In genomic region chr15:69452702-69453513, GRCh38 we compare ENCODE assay signal across 8 cellular contexts. TPM values are rescaled to one million over a fixed set of nuclear protein-coding genes. Genes with fewer than 3 reads are reported as not detected.
A peak's percentile ranks its signal among the peaks of the same experiment; 100 is the strongest.
DNase-seq lines count a peak whose midpoint lies in the region; ATAC-seq and TF ChIP-seq lines count a peak whose summit lies in the region.

TSS of gene RPLP1 (plus strand) at chr15:69452818. CDS start at chr15:69452949, 131 bp downstream.

- DNase-seq in Daoy (ENCODE audit: low read depth) (peak; percentile 93), Karpas-422 (peak; percentile 98), RWPE1 (ENCODE audit: low spot score) (peak; percentile 97), fibroblast of peridontal ligament (ENCODE audit: extremely low read depth) (peak; percentile 96)
- DNase-seq in activated T-helper 9 cell treated with anti-CD3 and anti-CD28 coated beads, Interleukin-2, amount 50 U/mL, for 16 hours (ENCODE audit: low read depth): peak; percentile 95
- DNase-seq in natural killer cell treated with Interleukin-12 subunit alpha and Interleukin-12 subunit beta and Interleukin-15 and Interleukin-18, amount 100 ng/mL, for 72 hours (ENCODE audit: low spot score): peak; percentile 95
- peak; percentile 95 for DNase-seq in stimulated activated naive CD8-positive, alpha-beta T cell treated with anti-CD3 and anti-CD28 coated beads, Interleukin-15, Interleukin-2, amounts not matched to agents 100 U/mL and 50 U/mL, for 24 hours

- H3K4me2 ChIP-seq in Karpas-422 (ENCODE audit: low read depth, low read length, poor library complexity, severe bottlenecking): peak within 1 kb of the TSS; percentile 98

- H3K9me2 ChIP-seq in Karpas-422 (replicated peaks; ENCODE audit: insufficient read depth, low read length): no peaks in the 10 kb centered on the region

- H3K27ac ChIP-seq in Karpas-422 (ENCODE audit: low read length) (peak within 1 kb of the TSS; percentile 83), RWPE1 (peak within 1 kb of the TSS; percentile 98)

- H3K27me3 ChIP-seq in Karpas-422 (ENCODE audit: low read length): no peaks in the 10 kb centered on the region

- no peak for TF ChIP-seq CTCF in RWPE1 (conservative IDR thresholded peaks at IDR 0.05; ENCODE audit: low read depth)

- POLR2A ChIA-PET in RWPE1 (lab: Yijun Ruan, JAX; ENCODE audit: low non-redundant PET): interaction anchor here (0.6 to 3.4 kb wide), 3 partner anchors 10 to 397 kb away, joined by 3 to 21 read pairs (median 5); partner anchors contain the start of gene KIF23

- peaks cover 42% of the 10 kb centered on the region for H3K4me1 ChIP-seq in Karpas-422 (ENCODE audit: low read length)

- H3K4me3 ChIP-seq in Karpas-422 (ENCODE audit: low read length): peak within 1 kb of the TSS; percentile 97

- H3K9ac ChIP-seq in Karpas-422 (ENCODE audit: low read length): peak within 1 kb of the TSS; percentile 97

- no peaks in the 10 kb centered on the region for H3K9me3 Mint-ChIP-seq in natural killer cell treated with Interleukin-12 subunit alpha and Interleukin-12 subunit beta and Interleukin-15 and Interleukin-18, amount 100 ng/mL, for 72 hours

- H3K36me3 ChIP-seq in Karpas-422 (ENCODE audit: insufficient read depth, low read length): peaks cover 38% of the 10 kb centered on the region

- peak within 1 kb of the TSS; percentile 98 for H3K4me3 Mint-ChIP-seq in natural killer cell treated with Interleukin-12 subunit alpha and Interleukin-12 subunit beta and Interleukin-15 and Interleukin-18, amount 100 ng/mL, for 72 hours

- H3K27ac Mint-ChIP-seq in natural killer cell treated with Interleukin-12 subunit alpha and Interleukin-12 subunit beta and Interleukin-15 and Interleukin-18, amount 100 ng/mL, for 72 hours: peak within 1 kb of the TSS; percentile 97 to 100

- H3K4me1 Mint-ChIP-seq in natural killer cell treated with Interleukin-12 subunit alpha and Interleukin-12 subunit beta and Interleukin-15 and Interleukin-18, amount 100 ng/mL, for 72 hours (ENCODE audit: low read depth in 2 of 2): peaks cover 37 to 43% of the 10 kb centered on the region in 2 donors

- H3K27me3 Mint-ChIP-seq in natural killer cell treated with Interleukin-12 subunit alpha and Interleukin-12 subunit beta and Interleukin-15 and Interleukin-18, amount 100 ng/mL, for 72 hours: no peaks in the 10 kb centered on the region

- peak; percentile 74 for ATAC-seq in GM21825 (IDR thresholded peaks at IDR 0.05; ENCODE audit: unreplicated experiment)
- ATAC-seq in natural killer cell treated with Interleukin-12 subunit alpha and Interleukin-12 subunit beta and Interleukin-15 and Interleukin-18, amount 100 ng/mL, for 72 hours: peak; percentile 94 to 97
- ATAC-seq in stimulated activated naive CD8-positive, alpha-beta T cell treated with anti-CD3 and anti-CD28 coated beads, Interleukin-15, Interleukin-2, amounts not matched to agents 100 U/mL and 50 U/mL, for 24 hours: peak; percentile 88

- CTCF ChIA-PET in RWPE1 (lab: Yijun Ruan, JAX): interaction anchor here (1.0 kb wide), 1 partner anchor 10 kb away, joined by 5 read pairs; no protein-coding TSS in a partner anchor

- peaks cover 43% of the 10 kb centered on the region for H4K20me1 ChIP-seq in Karpas-422 (ENCODE audit: insufficient read depth, low read depth, low read length)

- H3K36me3 Mint-ChIP-seq in natural killer cell treated with Interleukin-12 subunit alpha and Interleukin-12 subunit beta and Interleukin-15 and Interleukin-18, amount 100 ng/mL, for 72 hours: peaks cover 35% of the 10 kb centered on the region

- peak within 1 kb of the TSS; percentile 46 for H2AFZ ChIP-seq in Karpas-422 (ENCODE audit: low read length)

- no peaks in the 10 kb centered on the region for H3K9me3 ChIP-seq in Karpas-422 (ENCODE audit: low read length)

- H3K79me2 ChIP-seq in Karpas-422 (ENCODE audit: low read length): peaks cover 17% of the 10 kb centered on the region

RNA-seq across cellular contexts. Expression of gene RPLP1, which starts in this region (rescaled TPM):
- 111 and 148 TPM in 2 replicates for total RNA-seq in Daoy (2014; rRNA removed; shearing (Covaris generic))
- total RNA-seq in Karpas-422 (2014; rRNA removed; shearing (Covaris generic); ENCODE audit: low replicate concordance): 203 and 282 TPM in 2 replicates
- 1,000 to 10,000 TPM; 1,083 to 1,971 TPM for total RNA-seq in natural killer cell treated with Interleukin-12 subunit alpha and Interleukin-12 subunit beta and Interleukin-15 and Interleukin-18, amount 100 ng/mL, for 72 hours

Comparison
In these comparisons a context has a peak if more than half of its experiments do, and no peak if none do; other contexts are left out.
1. Peak in every context shown above with its lines: DNase-seq, ATAC-seq, H3K4me3 ChIP-seq and H3K27ac ChIP-seq.